In the genomic region with DNA sequence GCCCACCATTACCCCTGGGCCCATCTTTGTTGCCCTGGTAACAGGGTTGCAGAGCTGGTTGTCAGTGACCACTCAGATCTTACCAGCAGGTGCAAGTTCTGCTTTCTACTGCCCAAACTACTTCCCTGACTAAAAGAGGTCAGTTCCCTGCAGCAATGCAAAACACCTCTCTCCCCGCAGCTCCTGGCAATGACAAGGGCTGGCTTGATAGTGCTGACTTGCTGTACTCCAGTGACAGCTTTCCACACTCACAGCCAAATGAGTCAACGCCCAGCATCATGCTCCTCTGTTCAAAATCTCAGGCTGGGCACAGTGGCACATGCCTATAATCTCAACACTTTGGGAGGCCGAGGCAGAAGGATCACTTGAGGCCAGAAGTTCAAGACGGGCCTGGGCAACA, we compare ENCODE assay signal across 16 cellular contexts.
DNase-seq lines count a peak whose midpoint lies in the region; ATAC-seq and TF ChIP-seq lines count a peak whose summit lies in the region.
"Had no signal": no experiment of that assay in that cellular context is flagged by ENCODE, and none has a peak within 500 bp of the region (broad histone marks: within the 10 kb centered on the region; RNA-seq: fewer than 3 reads in every experiment).

No MANE protein-coding gene starts in this region.

- no peaks in the 10 kb centered on the region for H4K20me1 ChIP-seq in H9 (ENCODE audit: control insufficient read depth, insufficient read depth, insufficient read length)

- H3K4me3 ChIP-seq in epithelial cell of esophagus (ENCODE audit: low read length) = no peak overlapping the region
- no peak overlapping the region for H3K4me3 ChIP-seq in left ventricle myocardium inferior
- no peak overlapping the region for H3K4me3 ChIP-seq in brain microvascular endothelial cell (ENCODE audit: low read depth, low read length)
- H3K4me3 ChIP-seq: BLaER1 treated with 17β-estradiol and CSF1 and Interleukin-3, amounts not matched to agents 10 nM and 100 nM had no signal

- peaks cover 17 to 54% (median 50%) of the 10 kb centered on the region in 3 experiments for H3K36me3 Mint-ChIP-seq in H9 (ENCODE audit: insufficient read depth in 1 of 3, low read depth in 3 of 3)

- H2BK5ac ChIP-seq in H9 (ENCODE audit: insufficient read length, low read length) = no peak overlapping the region

- H3K4me1 ChIP-seq in left ventricle myocardium inferior (no peaks in the 10 kb centered on the region), H9 (ENCODE audit: insufficient read depth, low read length) (no peaks in the 10 kb centered on the region)
- H3K4me1 ChIP-seq: BLaER1 treated with 17β-estradiol and CSF1 and Interleukin-3, amounts not matched to agents 10 nM and 100 nM had no signal

- H3K56ac ChIP-seq in H9 (ENCODE audit: insufficient read length, low read depth, low read length) = no peak overlapping the region

- no peak overlapping the region for H2AK5ac ChIP-seq in H9 (ENCODE audit: insufficient read length, low read length)

- H3K4me1 Mint-ChIP-seq in H9 = peaks cover 0 to 3% of the 10 kb centered on the region in 2 experiments; a peak in 2 of 4 replicates
- H3K4me1 Mint-ChIP-seq: IgD-negative memory B cell had no signal

- no peak overlapping the region for H3K4me2 ChIP-seq in H9 (ENCODE audit: insufficient read depth, insufficient read length, low read length)
- H3K4me2 ChIP-seq: BLaER1 treated with 17β-estradiol and CSF1 and Interleukin-3, amounts not matched to agents 10 nM and 100 nM had no signal

- H3T11ph ChIP-seq in H9 (ENCODE audit: low read length) = no peak overlapping the region

- no peak overlapping the region for H2BK20ac ChIP-seq in H9 (ENCODE audit: low read depth, low read length, poor library complexity, severe bottlenecking)

- peaks cover 7% of the 10 kb centered on the region for H3K9me3 ChIP-seq in left ventricle myocardium inferior (replicated peaks)
- H3K9me3 ChIP-seq in H9 (ENCODE audit: control insufficient read depth, low read depth, low read length) = no peaks in the 10 kb centered on the region

- H3K27me3 Mint-ChIP-seq in H9 (ENCODE audit: low read depth) = no peaks in the 10 kb centered on the region
- H3K27me3 Mint-ChIP-seq: CD4-positive, CD25-positive, alpha-beta regulatory T cell; IgD-negative memory B cell had no signal

- TF ChIP-seq CTCF in epithelial cell of esophagus (IDR thresholded peaks at IDR 0.05; ENCODE audit: insufficient read depth, low read depth, low read length, missing control alignments) (no peak), left ventricle myocardium inferior (IDR thresholded peaks at IDR 0.05; ENCODE audit: borderline replicate concordance) (no peak), H9 (conservative IDR thresholded peaks at IDR 0.05) (no peak), brain microvascular endothelial cell (IDR thresholded peaks at IDR 0.05; ENCODE audit: low read depth, low read length, missing control alignments) (no peak)

- H3K4ac ChIP-seq in H9 (ENCODE audit: low read depth, low read length) = no peak overlapping the region

- no peak overlapping the region for H2AFZ ChIP-seq in H9 (ENCODE audit: low read length)

- no peak overlapping the region for H2BK15ac ChIP-seq in H9 (ENCODE audit: low read depth, low read length)

- no peak overlapping the region for H3K14ac ChIP-seq in H9 (ENCODE audit: insufficient read depth, low read length)

- H3K36me3 ChIP-seq in left ventricle myocardium inferior (no peaks in the 10 kb centered on the region), brain microvascular endothelial cell (replicated peaks) (no peaks in the 10 kb centered on the region)

- no peaks in the 10 kb centered on the region for H3K23me2 ChIP-seq in H9 (ENCODE audit: insufficient read length, low read depth, low read length, poor library complexity, severe bottlenecking)

- no peak overlapping the region for H3K9ac ChIP-seq in H9 (ENCODE audit: extremely low read depth, insufficient read length, low read length)
- H3K9ac ChIP-seq: BLaER1 treated with 17β-estradiol and CSF1 and Interleukin-3, amounts not matched to agents 10 nM and 100 nM had no signal

- H3K27ac ChIP-seq in left ventricle myocardium inferior (replicated peaks) (no peak overlapping the region), H9 (ENCODE audit: insufficient read length, low read depth, low read length) (no peak overlapping the region), brain microvascular endothelial cell (no peak overlapping the region)
- H3K27ac ChIP-seq: BLaER1 treated with 17β-estradiol and CSF1 and Interleukin-3, amounts not matched to agents 10 nM and 100 nM had no signal

- DNase-seq in Right ventricle myocardium superior (no peak), cardiac septum (ENCODE audit: low spot score) (no peak), epithelial cell of esophagus (ENCODE audit: low read depth) (peak; percentile 19), left ventricle myocardium inferior (peak; percentile 18), H9 (no peak), brain microvascular endothelial cell (no peak)
- DNase-seq: ACHN; Calu3; CD4-positive, CD25-positive, alpha-beta regulatory T cell; DMS79; GDM1; HCEC 1CT; HFFc6 had no signal

- no peak overlapping the region for H4K5ac ChIP-seq in H9 (ENCODE audit: insufficient read length, low read depth, low read length)

- intact Hi-C loops in Right ventricle myocardium superior (cut with DNase I) = loop anchor here (10.0 kb wide), 1 partner anchor 122 kb away; the partner anchor contains the start of gene PRKAB1
- intact Hi-C loops in cardiac septum (cut with DNase I) = no loop called here
- intact Hi-C loops in left ventricle myocardium inferior (cut with micrococcal nuclease) = no loop called here

- no peaks in the 10 kb centered on the region for H3K79me2 ChIP-seq in H9 (ENCODE audit: insufficient read depth, low read length)

- H4K8ac ChIP-seq in H9 (replicated peaks; ENCODE audit: insufficient read length, low read depth, low read length) = no peak overlapping the region

- WGBS in H9 (ENCODE audit: extremely low coverage, insufficient read length, low lambda C conversion rate) = no CpG with 5 or more reads among the region's 4 CpGs

- no peak overlapping the region for H2BK120ac ChIP-seq in H9 (ENCODE audit: low read depth, low read length, poor library complexity, severe bottlenecking)

- no peak overlapping the region for H3K23ac ChIP-seq in H9 (ENCODE audit: insufficient read length, low read depth, low read length)

- in situ Hi-C loops in brain microvascular endothelial cell (cut with HindIII; ENCODE audit: low pct_ligation_motif_present, low sequenced_read_pairs) = no loop called here

- H2BK12ac ChIP-seq in H9 (ENCODE audit: insufficient read length, low read depth, low read length) = no peak overlapping the region

- no peak overlapping the region for H3K4me3 Mint-ChIP-seq in H9
- H3K4me3 Mint-ChIP-seq: CD4-positive, CD25-positive, alpha-beta regulatory T cell; HFFc6; IgD-negative memory B cell had no signal

- peaks cover 3 to 4% of the 10 kb centered on the region in 2 experiments; a peak in 3 of 5 replicates for H3K9me3 Mint-ChIP-seq in H9

- no peak overlapping the region for H4K91ac ChIP-seq in H9 (ENCODE audit: insufficient read length, low read depth, low read length)

- no peak overlapping the region for H3K18ac ChIP-seq in H9 (ENCODE audit: insufficient read length, low read depth, low read length)

- ATAC-seq in Right ventricle myocardium superior (ENCODE audit: poor library complexity) (peak; percentile 73), GM21825 (IDR thresholded peaks at IDR 0.05; ENCODE audit: unreplicated experiment) (no peak)

- H3K27ac Mint-ChIP-seq in H9 = no peak overlapping the region
- H3K27ac Mint-ChIP-seq: HFFc6, IgD-negative memory B cell had no signal

- no peaks in the 10 kb centered on the region for H3K27me3 ChIP-seq in left ventricle myocardium inferior (ENCODE audit: low read depth)
- H3K27me3 ChIP-seq in H9 (ENCODE audit: insufficient read depth, low read length) = no peaks in the 10 kb centered on the region
- no peaks in the 10 kb centered on the region for H3K27me3 ChIP-seq in brain microvascular endothelial cell (replicated peaks)
- H3K27me3 ChIP-seq: BLaER1 treated with 17β-estradiol and CSF1 and Interleukin-3, amounts not matched to agents 10 nM and 100 nM had no signal

- no peaks in the 10 kb centered on the region for H3K79me1 ChIP-seq in H9 (ENCODE audit: insufficient read depth, low read depth, low read length, poor library complexity, severe bottlenecking)

Comparison
In these comparisons a context has a peak if more than half of its experiments do, and no peak if none do; other contexts are left out.
1. DNase-seq: peak in epithelial cell of esophagus (single experiment) and left ventricle myocardium inferior (single experiment); none in Right ventricle myocardium superior (single experiment), cardiac septum (single experiment), H9 (single experiment) and brain microvascular endothelial cell (single experiment).